ENCODE assay signal across 12 cellular contexts in genomic region chr6:151141685-151142084, GRCh38.
DNase-seq lines count a peak whose midpoint lies in the region; ATAC-seq, FAIRE-seq and TF ChIP-seq lines count a peak whose summit lies in the region.
"Had no signal": no experiment of that assay in that cellular context is flagged by ENCODE, and none has a peak within 500 bp of the region (broad histone marks: within the 10 kb centered on the region; RNA-seq: fewer than 3 reads in every experiment).

No MANE protein-coding gene starts in this region.

- WGBS in upper lobe of left lung, 2 donors, result 42 to 51% methylated on average over 5 of the region's 5 CpGs
- WGBS in esophagus muscularis mucosa, result 79% methylated on average over 5 of the region's 5 CpGs

- FAIRE-seq in bronchial epithelial cell (lab: Jason Lieb, UNC), result no peak
- FAIRE-seq: D721Med had no signal

- peaks cover 0 to 14% (median 10%) of the 10 kb centered on the region in 4 donors for H3K4me1 ChIP-seq in upper lobe of left lung
- peaks cover 5 to 9% (median 7%) of the 10 kb centered on the region in 4 donors for H3K4me1 ChIP-seq in esophagus muscularis mucosa

- DNase-seq in LHCN-M2 (ENCODE audit: low read depth) (peak; percentile 13), bronchial epithelial cell (ENCODE audit: low read depth) (peak; percentile 32), left kidney (ENCODE audit: low read depth, low spot score) (peak; percentile 62), upper lobe of left lung (no peak), esophagus muscularis mucosa (ENCODE audit: extremely low spot score) (no peak), SIG-M5 treated with dmso at 0.1 percent for 504 hours (lab: John Stamatoyannopoulos, UW; ENCODE audit: unreplicated experiment) (no peak)
- DNase-seq in central memory CD4-positive, alpha-beta T cell, result no peak
- DNase-seq: activated CD4-positive, alpha-beta T cell treated with anti-CD3 and anti-CD28 coated beads, Interleukin-2, amount 50 U/mL, for 48 hours; effector CD4-positive, alpha-beta T cell; NCI-H1105; NCI-H748 treated with DMSO at 0.1 percent for 48 hours had no signal

- H3K9me3 ChIP-seq in upper lobe of left lung, result no peaks in the 10 kb centered on the region
- H3K9me3 ChIP-seq in esophagus muscularis mucosa, result no peaks in the 10 kb centered on the region

- ATAC-seq in upper lobe of left lung (ENCODE audit: low FRiP score in 2 of 2), result peak; percentile 14 to 54

- no peak for TF ChIP-seq CTCF in bronchial epithelial cell (IDR thresholded peaks at IDR 0.05; ENCODE audit: insufficient read depth, low read length, severe bottlenecking)
- TF ChIP-seq CTCF in upper lobe of left lung (IDR thresholded peaks at IDR 0.05), result no peak
- TF ChIP-seq CTCF in esophagus muscularis mucosa (IDR thresholded peaks at IDR 0.05), result no peak

- H3K27ac ChIP-seq in upper lobe of left lung (peak overlapping the region in 3 of 4 donors; percentile 16 to 56 (median 42)), esophagus muscularis mucosa (replicated peaks in 1 of 4) (no peak overlapping the region)

- H3K27me3 ChIP-seq in bronchial epithelial cell (ENCODE audit: control insufficient read depth, insufficient read depth, low read length) (no peaks in the 10 kb centered on the region), upper lobe of left lung (no peaks in the 10 kb centered on the region), esophagus muscularis mucosa (no peaks in the 10 kb centered on the region)

- no peak for TF ChIP-seq EP300 in upper lobe of left lung (IDR thresholded peaks at IDR 0.05)
- TF ChIP-seq EP300 in esophagus muscularis mucosa (IDR thresholded peaks at IDR 0.05), result no peak

- no peak for TF ChIP-seq POLR2A in upper lobe of left lung (IDR thresholded peaks at IDR 0.05)
- no peak for TF ChIP-seq POLR2A in esophagus muscularis mucosa (IDR thresholded peaks at IDR 0.05; ENCODE audit: low read depth)

- H3K36me3 ChIP-seq in bronchial epithelial cell (ENCODE audit: control insufficient read depth, insufficient read depth, low read length) (no peaks in the 10 kb centered on the region), upper lobe of left lung (no peaks in the 10 kb centered on the region), esophagus muscularis mucosa (no peaks in the 10 kb centered on the region)

- intact Hi-C loops in esophagus muscularis mucosa (cut with DNase I), result no loop called here

- no peak overlapping the region for H3K4me3 ChIP-seq in bronchial epithelial cell (ENCODE audit: low read depth, low read length)
- H3K4me3 ChIP-seq in upper lobe of left lung, result no peak overlapping the region
- H3K4me3 ChIP-seq in esophagus muscularis mucosa, result no peak overlapping the region

Comparison
In these comparisons a context has a peak if more than half of its experiments do, and no peak if none do; other contexts are left out.
1. DNase-seq: peak in LHCN-M2 (single experiment), bronchial epithelial cell (single experiment) and left kidney (single experiment); none in upper lobe of left lung (0 of 2), esophagus muscularis mucosa (single experiment), SIG-M5 treated with dmso at 0.1 percent for 504 hours (single experiment) and central memory CD4-positive, alpha-beta T cell (single experiment).
2. H3K27ac ChIP-seq: peak in upper lobe of left lung (3 of 4); none in esophagus muscularis mucosa (0 of 4).